Comparison of ENCODE assay signal across 16 cellular contexts in genomic region chr1:7384679-7385078, GRCh38.
A peak's percentile ranks its signal among the peaks of the same experiment; 100 is the strongest.
DNase-seq lines count a peak whose midpoint lies in the region; ATAC-seq and TF ChIP-seq lines count a peak whose summit lies in the region.
"Had no signal": no experiment of that assay in that cellular context is flagged by ENCODE, and none has a peak within 500 bp of the region (broad histone marks: within the 10 kb centered on the region; RNA-seq: fewer than 3 reads in every experiment).

No MANE protein-coding gene starts in this region.

- no peak overlapping the region for H3K4me3 Mint-ChIP-seq in activated CD8-positive, alpha-beta memory T cell treated with anti-CD3 and anti-CD28 coated beads, Interleukin-2, amount 10 ng/mL, durations not matched to agents 7 days and 5 days
- H3K4me3 Mint-ChIP-seq: CD8-positive, alpha-beta T cell; IgD-negative memory B cell had no signal

- H3K27ac ChIP-seq in esophagus muscularis mucosa (replicated peaks in 1 of 4) (no peak overlapping the region), spleen (no peak overlapping the region), WERI-Rb-1 (no peak overlapping the region)

- H3K36me3 ChIP-seq in esophagus muscularis mucosa (no peaks in the 10 kb centered on the region), spleen (no peaks in the 10 kb centered on the region), WERI-Rb-1 (no peaks in the 10 kb centered on the region)

- no peak overlapping the region for H3K27ac Mint-ChIP-seq in activated CD8-positive, alpha-beta memory T cell treated with anti-CD3 and anti-CD28 coated beads, Interleukin-2, amount 10 ng/mL, durations not matched to agents 7 days and 5 days
- H3K27ac Mint-ChIP-seq: CD8-positive, alpha-beta T cell; IgD-negative memory B cell had no signal

- H3K9me3 ChIP-seq in esophagus muscularis mucosa, result no peaks in the 10 kb centered on the region
- H3K9me3 ChIP-seq in spleen, result peaks cover 0 to 7% (median 2%) of the 10 kb centered on the region in 8 donors
- no peaks in the 10 kb centered on the region for H3K9me3 ChIP-seq in WERI-Rb-1 (ENCODE audit: severe bottlenecking)

- WGBS in esophagus muscularis mucosa, result 92% methylated on average over 6 of the region's 7 CpGs
- 73 to 93% (median 78%) methylated on average over 6 to 7 of the region's 7 CpGs for WGBS in spleen, 5 donors

- TF ChIP-seq CTCF in esophagus muscularis mucosa (IDR thresholded peaks at IDR 0.05), result no peak
- no peak for TF ChIP-seq CTCF in spleen (IDR thresholded peaks at IDR 0.05 in 8 of 11, conservative IDR thresholded peaks at IDR 0.05 in 3 of 11)
- TF ChIP-seq CTCF in WERI-Rb-1 (IDR thresholded peaks at IDR 0.05; ENCODE audit: low read depth, low read length), result no peak

- H3K4me1 ChIP-seq in esophagus muscularis mucosa (peaks cover 18 to 42% (median 34%) of the 10 kb centered on the region in 4 donors), spleen (peaks cover 6 to 33% (median 24%) of the 10 kb centered on the region in 6 donors)

- CTCF ChIA-PET in activated CD8-positive, alpha-beta memory T cell treated with anti-CD3 and anti-CD28 coated beads, Interleukin-2, amount 10 ng/mL, durations not matched to agents 7 days and 5 days (lab: Charles Lee), result no interaction called here

- no peak for TF ChIP-seq EP300 in esophagus muscularis mucosa (IDR thresholded peaks at IDR 0.05)

- ATAC-seq in activated CD8-positive, alpha-beta memory T cell treated with anti-CD3 and anti-CD28 coated beads, Interleukin-2, amount 10 ng/mL, durations not matched to agents 7 days and 5 days, result no peak
- ATAC-seq in HG03565 (IDR thresholded peaks at IDR 0.05; ENCODE audit: unreplicated experiment) (no peak), GM21737 (IDR thresholded peaks at IDR 0.05; ENCODE audit: unreplicated experiment) (no peak)
- ATAC-seq: CD8-positive, alpha-beta T cell; PC-3 had no signal

- intact Hi-C loops in esophagus muscularis mucosa (cut with DNase I) (no loop called here), spleen (cut with DNase I; ENCODE audit: low total_unique reads) (loop anchor here (5.0 kb wide), 1 partner anchor 48 kb away; no protein-coding TSS in a partner anchor)

- no peaks in the 10 kb centered on the region for H3K36me3 Mint-ChIP-seq in activated CD8-positive, alpha-beta memory T cell treated with anti-CD3 and anti-CD28 coated beads, Interleukin-2, amount 10 ng/mL, durations not matched to agents 7 days and 5 days
- H3K36me3 Mint-ChIP-seq: CD8-positive, alpha-beta T cell had no signal

- no peak for TF ChIP-seq POLR2A in esophagus muscularis mucosa (IDR thresholded peaks at IDR 0.05; ENCODE audit: low read depth)
- no peak for TF ChIP-seq POLR2A in spleen (IDR thresholded peaks at IDR 0.05)

- peaks cover 2% of the 10 kb centered on the region for H3K27me3 Mint-ChIP-seq in activated CD8-positive, alpha-beta memory T cell treated with anti-CD3 and anti-CD28 coated beads, Interleukin-2, amount 10 ng/mL, durations not matched to agents 7 days and 5 days

- peak; percentile 5 for DNase-seq in D341Med (ENCODE audit: low spot score)
- peak; percentile 27 for DNase-seq in activated CD8-positive, alpha-beta memory T cell treated with anti-CD3 and anti-CD28 coated beads, Interleukin-2, amount 10 ng/mL, durations not matched to agents 7 days and 5 days
- peak; percentile 83 for DNase-seq in esophagus muscularis mucosa (ENCODE audit: extremely low spot score)
- DNase-seq in spleen, result peak; percentile 48
- no peak for DNase-seq in WERI-Rb-1
- DNase-seq in activated CD4-positive, CD25-positive, alpha-beta regulatory T cell treated with anti-CD3 and anti-CD28 coated beads, Interleukin-2, amount 50 U/mL, for 72 hours, result no peak
- DNase-seq: HCEC 1CT, MV-4-11, NCI-H146, NCI-H226, NCI-H526, PC-3 had no signal

- no peak overlapping the region for H3K4me3 ChIP-seq in esophagus muscularis mucosa
- no peak overlapping the region for H3K4me3 ChIP-seq in spleen
- no peak overlapping the region for H3K4me3 ChIP-seq in WERI-Rb-1 (ENCODE audit: low read depth, low read length)

- H3K27me3 ChIP-seq in esophagus muscularis mucosa (no peaks in the 10 kb centered on the region), spleen (replicated peaks in 1 of 7) (peaks cover 0 to 10% (median 0%) of the 10 kb centered on the region in 7 donors), WERI-Rb-1 (ENCODE audit: insufficient read depth, low read depth, severe bottlenecking) (no peaks in the 10 kb centered on the region)

- no peaks in the 10 kb centered on the region for H3K9me3 Mint-ChIP-seq in activated CD8-positive, alpha-beta memory T cell treated with anti-CD3 and anti-CD28 coated beads, Interleukin-2, amount 10 ng/mL, durations not matched to agents 7 days and 5 days (ENCODE audit: low read depth)
- H3K9me3 Mint-ChIP-seq: CD8-positive, alpha-beta T cell; IgD-negative memory B cell had no signal

- H3K4me1 Mint-ChIP-seq in activated CD8-positive, alpha-beta memory T cell treated with anti-CD3 and anti-CD28 coated beads, Interleukin-2, amount 10 ng/mL, durations not matched to agents 7 days and 5 days, result no peaks in the 10 kb centered on the region

Comparison
In these comparisons a context has a peak if more than half of its experiments do, and no peak if none do; other contexts are left out.
1. DNase-seq: peak in D341Med (single experiment), activated CD8-positive, alpha-beta memory T cell treated with anti-CD3 and anti-CD28 coated beads, Interleukin-2, amount 10 ng/mL, durations not matched to agents 7 days and 5 days (single experiment), esophagus muscularis mucosa (single experiment) and spleen (single experiment); none in WERI-Rb-1 (single experiment) and activated CD4-positive, CD25-positive, alpha-beta regulatory T cell treated with anti-CD3 and anti-CD28 coated beads, Interleukin-2, amount 50 U/mL, for 72 hours (single experiment).